ENCODE assay signal across 22 cellular contexts in the genomic region with DNA sequence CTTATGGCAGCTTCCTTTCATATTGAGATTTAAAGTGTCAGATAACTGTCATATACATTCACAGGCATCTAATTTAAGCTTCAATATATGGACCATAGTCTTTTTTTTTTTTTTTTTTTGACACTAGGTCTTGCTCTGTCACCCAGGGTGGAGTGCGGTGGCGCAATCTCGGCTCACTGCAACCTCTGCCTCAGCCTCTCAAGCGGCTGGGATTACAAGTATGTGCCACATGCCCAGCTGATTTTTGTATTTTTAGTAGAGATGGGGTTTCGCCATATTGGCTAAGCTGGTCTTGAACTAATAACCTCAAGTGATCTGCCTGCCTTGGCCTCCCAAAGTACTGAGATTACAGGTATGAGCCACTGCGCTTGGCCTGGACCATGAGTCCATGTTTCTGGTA.
"Had no signal": no experiment of that assay in that cellular context is flagged by ENCODE, and none has a peak within 500 bp of the region (broad histone marks: within the 10 kb centered on the region; RNA-seq: fewer than 3 reads in every experiment).

No MANE protein-coding gene starts in this region.

- ATAC-seq: Panc1, PC-3 had no signal

- DNase-seq: KBM-7, NCI-H1092, NCI-H1105 treated with DMSO at 0.1 percent for 48 hours, NCI-H1417 treated with DMSO at 0.1 percent for 48 hours, NCI-H146, NCI-H1694 treated with DMSO at 0.1 percent for 48 hours, NCI-H1930, NCI-H2081, NCI-H2107, NCI-H226, NCI-H446, NCI-H510A, NCI-H524 treated with DMSO at 0.1 percent for 48 hours, NCI-H69, NCI-H774, PC-3, SHP77 had no signal

- H3K27ac ChIP-seq: HL-60, RWPE1, SJSA1, SK-N-MC had no signal
